9 cellular contexts compared by ENCODE assay signal in the genomic region with DNA sequence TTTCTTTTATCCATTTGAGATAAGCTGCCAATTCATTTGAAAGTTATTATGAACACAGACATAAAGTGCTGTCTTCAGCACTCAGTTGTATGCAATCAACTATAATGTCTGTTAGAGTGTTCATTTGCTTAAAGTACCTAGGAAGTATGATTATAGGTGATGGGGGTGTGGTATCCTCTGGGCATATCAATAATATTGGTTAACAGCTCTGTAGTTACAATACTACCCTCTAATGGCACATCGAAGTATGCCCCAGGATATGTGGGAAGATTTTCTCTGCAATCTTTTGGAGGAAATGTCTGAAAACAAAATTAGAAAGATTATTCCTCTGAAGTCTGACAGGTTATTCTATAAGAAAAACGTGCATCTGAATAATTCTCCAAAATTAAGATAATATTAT.
A peak's percentile ranks its signal among the peaks of the same experiment; 100 is the strongest.
DNase-seq lines count a peak whose midpoint lies in the region; ATAC-seq and TF ChIP-seq lines count a peak whose summit lies in the region.
"Had no signal": no experiment of that assay in that cellular context is flagged by ENCODE, and none has a peak within 500 bp of the region (broad histone marks: within the 10 kb centered on the region; RNA-seq: fewer than 3 reads in every experiment).

No MANE protein-coding gene starts in this region.

- peak; percentile 42 to 63 for TF ChIP-seq CTCF in mammary epithelial cell (conservative IDR thresholded peaks at IDR 0.05 in 1 of 2, IDR thresholded peaks at IDR 0.05 in 1 of 2; ENCODE audit: extremely low read depth in 1 of 2, insufficient read depth in 1 of 2, low read depth in 1 of 2, low read length in 2 of 2)

- DNase-seq in D341Med (ENCODE audit: low spot score) (peak; percentile 30), HuH-7.5 (ENCODE audit: low spot score) (peak; percentile 33), mammary epithelial cell (no peak), myocyte (ENCODE audit: low read depth) (peak; percentile 33), dedifferentiated amniotic fluid mesenchymal stem cell (ENCODE audit: extremely low spot score) (no peak), NCI-H345 (lab: John Stamatoyannopoulos, UW) (no peak)
- no peak for DNase-seq in activated CD8-positive, alpha-beta memory T cell treated with anti-CD3 and anti-CD28 coated beads for 24 hours
- DNase-seq: stimulated activated CD4-positive, alpha-beta T cell treated with anti-CD3 and anti-CD28 coated beads, Interleukin-15, amount 100 ng/mL, for 24 hours had no signal

- H3K36me3 ChIP-seq in mammary epithelial cell (ENCODE audit: insufficient read depth, low read length), result no peaks in the 10 kb centered on the region

- dilution Hi-C loops in mammary epithelial cell (cut with HindIII; ENCODE audit: low sequenced_read_pairs), result no loop called here

- no peak overlapping the region for H3K27ac ChIP-seq in mammary epithelial cell (ENCODE audit: insufficient read depth, low read depth, low read length)

- H3K27me3 ChIP-seq in mammary epithelial cell (ENCODE audit: insufficient read depth, low read length), result no peaks in the 10 kb centered on the region

- BruUV-seq in mammary epithelial cell (replicated peaks; lab: Mats Ljungman, UMichigan), result no TSS peak

- CTCF ChIA-PET in mammary epithelial cell (lab: Charles Lee; ENCODE audit: low non-redundant PET), result interaction anchor here (0.9 kb wide), 1 partner anchor 430 kb away, joined by 10 read pairs; a partner anchor contains a TSS

- no peaks in the 10 kb centered on the region for H3K9me3 ChIP-seq in mammary epithelial cell (replicated peaks; ENCODE audit: insufficient read depth, low read length)

- no peaks in the 10 kb centered on the region for H4K20me1 ChIP-seq in mammary epithelial cell (ENCODE audit: insufficient read depth, low read length)

- H3K4me1 ChIP-seq in mammary epithelial cell (ENCODE audit: insufficient read depth, low read length), result peaks cover 7% of the 10 kb centered on the region

- H3K79me2 ChIP-seq in mammary epithelial cell (ENCODE audit: insufficient read depth, low read length), result no peaks in the 10 kb centered on the region

- intact Hi-C loops in mammary epithelial cell (cut with micrococcal nuclease), result loop anchor here (1.0 to 10.0 kb wide), 4 partner anchors 148 to 478 kb away; no protein-coding TSS in a partner anchor

- H3K4me2 ChIP-seq in mammary epithelial cell (ENCODE audit: insufficient read depth, low read depth, low read length), result no peak overlapping the region

- no peak overlapping the region for H2AFZ ChIP-seq in mammary epithelial cell (ENCODE audit: low read depth, low read length)

- in situ Hi-C loops in mammary epithelial cell (cut with MboI; ENCODE audit: low sequenced_read_pairs in 2 of 2), result loop anchor here (10.0 to 25.0 kb wide), 2 partner anchors 430 to 432 kb away; a partner anchor contains a TSS

- no peak overlapping the region for H3K9ac ChIP-seq in mammary epithelial cell (ENCODE audit: insufficient read depth, low read length)

- 6% methylated on average over 2 of the region's 2 CpGs for WGBS in mammary epithelial cell (ENCODE audit: low coverage, missing lambda C conversion rate)

- no peak for ATAC-seq in GM21423 (IDR thresholded peaks at IDR 0.05; ENCODE audit: unreplicated experiment)

- no peak overlapping the region for H3K4me3 ChIP-seq in mammary epithelial cell (replicated peaks in 1 of 3; ENCODE audit: insufficient read depth in 1 of 3, low read depth in 2 of 3, low read length in 3 of 3)

Comparison
In these comparisons a context has a peak if more than half of its experiments do, and no peak if none do; other contexts are left out.
1. DNase-seq: peak in D341Med (single experiment), HuH-7.5 (single experiment) and myocyte (single experiment); none in mammary epithelial cell (single experiment), dedifferentiated amniotic fluid mesenchymal stem cell (single experiment), NCI-H345 (single experiment) and activated CD8-positive, alpha-beta memory T cell treated with anti-CD3 and anti-CD28 coated beads for 24 hours (single experiment).